Comparison of ENCODE assay signal across 21 cellular contexts in genomic region chr1:33176887-33177286, GRCh38. TPM values are rescaled to one million over a fixed set of nuclear protein-coding genes. Genes with fewer than 3 reads are reported as not detected.
DNase-seq lines count a peak whose midpoint lies in the region; ATAC-seq and TF ChIP-seq lines count a peak whose summit lies in the region.
"Had no signal": no experiment of that assay in that cellular context is flagged by ENCODE, and none has a peak within 500 bp of the region (broad histone marks: within the 10 kb centered on the region; RNA-seq: fewer than 3 reads in every experiment).

No MANE protein-coding gene starts in this region.

- no peak for TF ChIP-seq POLR2A in suprapubic skin (IDR thresholded peaks at IDR 0.05)

- H3K4me1 Mint-ChIP-seq in endodermal cell (peaks cover 5% of the 10 kb centered on the region), osteocyte (ENCODE audit: unreplicated experiment) (peaks cover 69% of the 10 kb centered on the region)

- peaks cover 14% of the 10 kb centered on the region for H3K27me3 Mint-ChIP-seq in endodermal cell (ENCODE audit: insufficient read depth)
- no peaks in the 10 kb centered on the region for H3K27me3 Mint-ChIP-seq in osteocyte (ENCODE audit: unreplicated experiment)
- H3K27me3 Mint-ChIP-seq: CD4-positive, alpha-beta T cell had no signal

- intact Hi-C loops in ascending aorta (cut with DNase I) = no loop called here

- H3K9ac ChIP-seq in endodermal cell (ENCODE audit: extremely low read depth, low read length, poor library complexity, severe bottlenecking) = no peak overlapping the region
- H3K9ac ChIP-seq: BLaER1 had no signal

- H3K4me3 ChIP-seq in endodermal cell (ENCODE audit: low read length) (no peak overlapping the region), suprapubic skin (no peak overlapping the region), ascending aorta (no peak overlapping the region)
- H3K4me3 ChIP-seq: BLaER1, GM12878 had no signal

- no peaks in the 10 kb centered on the region for H3K36me3 Mint-ChIP-seq in endodermal cell (ENCODE audit: low read depth)
- H3K36me3 Mint-ChIP-seq in osteocyte (ENCODE audit: unreplicated experiment) = peaks cover 37% of the 10 kb centered on the region

- no peaks in the 10 kb centered on the region for H3K4me1 ChIP-seq in endodermal cell (ENCODE audit: control insufficient read depth, insufficient read depth, low read length)
- peaks cover 38% of the 10 kb centered on the region for H3K4me1 ChIP-seq in suprapubic skin
- peaks cover 0 to 10% of the 10 kb centered on the region in 2 donors for H3K4me1 ChIP-seq in ascending aorta

- no peaks in the 10 kb centered on the region for H3K9me3 Mint-ChIP-seq in endodermal cell
- no peaks in the 10 kb centered on the region for H3K9me3 Mint-ChIP-seq in osteocyte (ENCODE audit: unreplicated experiment)
- H3K9me3 Mint-ChIP-seq: CD4-positive, alpha-beta T cell had no signal

- TF ChIP-seq EP300 in suprapubic skin (IDR thresholded peaks at IDR 0.05) = no peak

- peak; percentile 10 for DNase-seq in activated effector memory CD4-positive, alpha-beta T cell treated with anti-CD3 and anti-CD28 coated beads, Interleukin-2, amount 50 U/mL, for 16 hours
- no peak for DNase-seq in activated effector memory CD4-positive, alpha-beta T cell treated with Interleukin-2 at 50 U/mL for 16 hours
- DNase-seq in endodermal cell (no peak), osteocyte (ENCODE audit: extremely low spot score, unreplicated experiment) (no peak), suprapubic skin (ENCODE audit: low spot score in 2 of 2) (no peak), ascending aorta (ENCODE audit: low spot score in 2 of 2) (no peak), COR-L47 (lab: John Stamatoyannopoulos, UW) (no peak)
- DNase-seq: ACHN; CD4-positive, alpha-beta T cell; DND-41; GOT3; Karpas-422; NCI-H1417 treated with DMSO at 0.1 percent for 48 hours; NCI-H187; NCI-H526 had no signal

- ATAC-seq in activated CD4-positive, CD25-positive, alpha-beta regulatory T cell treated with anti-CD3 and anti-CD28 coated beads, Interleukin-2, amount 50 U/mL, for 24 hours = no peak
- ATAC-seq: GM12878, HCT116, Right ventricle myocardium inferior had no signal

- no peaks in the 10 kb centered on the region for H3K36me3 ChIP-seq in endodermal cell (ENCODE audit: control insufficient read depth, insufficient read depth, low read length)
- no peaks in the 10 kb centered on the region for H3K36me3 ChIP-seq in suprapubic skin
- H3K36me3 ChIP-seq in ascending aorta = no peaks in the 10 kb centered on the region

- H3K27ac Mint-ChIP-seq in endodermal cell (no peak overlapping the region), osteocyte (ENCODE audit: unreplicated experiment) (peak overlapping the region; percentile 96)
- H3K27ac Mint-ChIP-seq: CD4-positive, alpha-beta T cell had no signal

- 65% methylated on average over 3 of the region's 4 CpGs; no CpG with 5 or more reads in 1 of the 2 experiments for WGBS in endodermal cell (ENCODE audit: insufficient coverage in 1 of 2, insufficient read length in 1 of 2), 2 experiments
- 48% methylated on average over 4 of the region's 4 CpGs for WGBS in suprapubic skin

- H3K9me3 ChIP-seq in endodermal cell (ENCODE audit: control insufficient read depth, low read length) = no peaks in the 10 kb centered on the region
- no peaks in the 10 kb centered on the region for H3K9me3 ChIP-seq in suprapubic skin
- H3K9me3 ChIP-seq in ascending aorta = no peaks in the 10 kb centered on the region
- H3K9me3 ChIP-seq: BLaER1 had no signal

- H3K4me3 Mint-ChIP-seq in endodermal cell (no peak overlapping the region), osteocyte (ENCODE audit: unreplicated experiment) (no peak overlapping the region)

- peak overlapping the region; percentile 56 for H3K27ac ChIP-seq in endodermal cell (ENCODE audit: low read depth, low read length)
- peak overlapping the region; percentile 16 for H3K27ac ChIP-seq in suprapubic skin
- H3K27ac ChIP-seq in ascending aorta = no peak overlapping the region
- H3K27ac ChIP-seq: 22Rv1, BLaER1 had no signal

- TF ChIP-seq CTCF in endodermal cell (conservative IDR thresholded peaks at IDR 0.05) (no peak), osteocyte (IDR thresholded peaks at IDR 0.05) (no peak), suprapubic skin (IDR thresholded peaks at IDR 0.05) (no peak), ascending aorta (IDR thresholded peaks at IDR 0.05) (no peak)

- peaks cover 12% of the 10 kb centered on the region for H3K27me3 ChIP-seq in endodermal cell (ENCODE audit: control insufficient read depth, insufficient read depth, low read length, poor library complexity, severe bottlenecking)
- H3K27me3 ChIP-seq in suprapubic skin = no peaks in the 10 kb centered on the region
- no peaks in the 10 kb centered on the region for H3K27me3 ChIP-seq in ascending aorta
- H3K27me3 ChIP-seq: BLaER1 had no signal

RNA-seq across cellular contexts. Expression of gene TRIM62, which starts 5.0 kb away (rescaled TPM):
- total RNA-seq in endodermal cell = 1 to 10 TPM; 5.1 to 6.0 TPM
- 9.4 TPM for polyA plus RNA-seq in endodermal cell (2013, experiment 1 of 2)
- polyA plus RNA-seq in endodermal cell (2013, experiment 2 of 2) = 8.0 TPM
- total RNA-seq in osteocyte = 71.8 and 78.7 TPM in 2 replicates
- 10 to 100 TPM; 25.8 to 41.4 (median 34.0) TPM for total RNA-seq in suprapubic skin
- total RNA-seq in ascending aorta = 18.1 TPM

Comparison
In these comparisons a context has a peak if more than half of its experiments do, and no peak if none do; other contexts are left out.
1. H3K27ac ChIP-seq: peak in endodermal cell (single experiment) and suprapubic skin (single experiment); none in ascending aorta (0 of 2).